1 cellular context compared by ENCODE assay signal in the genomic region with DNA sequence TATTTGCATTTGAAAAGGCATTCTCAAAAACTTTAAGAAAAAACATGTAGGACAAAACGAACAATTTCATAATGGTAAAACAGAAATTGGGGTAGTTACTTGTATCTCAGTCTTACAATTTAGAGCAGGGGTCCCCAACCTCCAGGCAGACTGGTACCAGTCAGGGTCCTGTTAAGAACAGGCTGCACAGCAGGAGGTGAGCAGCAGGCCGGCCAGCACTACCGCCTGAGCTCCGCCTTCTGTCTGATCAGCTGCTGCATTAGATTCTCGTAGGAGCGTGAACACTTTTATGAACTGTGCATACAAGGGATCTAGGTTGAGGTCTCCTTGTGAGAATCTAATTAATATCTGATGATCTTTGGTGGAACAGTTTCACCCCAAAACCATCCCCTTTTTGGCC.
TF ChIP-seq lines count a peak whose summit lies in the region.

No MANE protein-coding gene starts in this region.

TF ChIP-seq in WTC11, 78 proteins besides CTCF, POLR2A, EP300 and RAD21 (continued from another document):
- TF ChIP-seq KAT7 (CRISPR knock-in tag; IDR thresholded peaks at IDR 0.05; ENCODE audit: borderline replicate concordance) (no peak), ZNF416 (CRISPR knock-in tag; IDR thresholded peaks at IDR 0.05) (no peak), NR3C1 (CRISPR knock-in tag; conservative IDR thresholded peaks at IDR 0.05; ENCODE audit: low read depth) (no peak), SOX15 (CRISPR knock-in tag; IDR thresholded peaks at IDR 0.05) (no peak), RORB (CRISPR knock-in tag; IDR thresholded peaks at IDR 0.05) (no peak)
- TF ChIP-seq, protein P1, sequence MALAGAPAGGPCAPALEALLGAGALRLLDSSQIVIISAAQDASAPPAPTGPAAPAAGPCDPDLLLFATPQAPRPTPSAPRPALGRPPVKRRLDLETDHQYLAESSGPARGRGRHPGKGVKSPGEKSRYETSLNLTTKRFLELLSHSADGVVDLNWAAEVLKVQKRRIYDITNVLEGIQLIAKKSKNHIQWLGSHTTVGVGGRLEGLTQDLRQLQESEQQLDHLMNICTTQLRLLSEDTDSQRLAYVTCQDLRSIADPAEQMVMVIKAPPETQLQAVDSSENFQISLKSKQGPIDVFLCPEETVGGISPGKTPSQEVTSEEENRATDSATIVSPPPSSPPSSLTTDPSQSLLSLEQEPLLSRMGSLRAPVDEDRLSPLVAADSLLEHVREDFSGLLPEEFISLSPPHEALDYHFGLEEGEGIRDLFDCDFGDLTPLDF (CRISPR knock-in tag; IDR thresholded peaks at IDR 0.05): no peak
- TF ChIP-seq, protein P2, sequence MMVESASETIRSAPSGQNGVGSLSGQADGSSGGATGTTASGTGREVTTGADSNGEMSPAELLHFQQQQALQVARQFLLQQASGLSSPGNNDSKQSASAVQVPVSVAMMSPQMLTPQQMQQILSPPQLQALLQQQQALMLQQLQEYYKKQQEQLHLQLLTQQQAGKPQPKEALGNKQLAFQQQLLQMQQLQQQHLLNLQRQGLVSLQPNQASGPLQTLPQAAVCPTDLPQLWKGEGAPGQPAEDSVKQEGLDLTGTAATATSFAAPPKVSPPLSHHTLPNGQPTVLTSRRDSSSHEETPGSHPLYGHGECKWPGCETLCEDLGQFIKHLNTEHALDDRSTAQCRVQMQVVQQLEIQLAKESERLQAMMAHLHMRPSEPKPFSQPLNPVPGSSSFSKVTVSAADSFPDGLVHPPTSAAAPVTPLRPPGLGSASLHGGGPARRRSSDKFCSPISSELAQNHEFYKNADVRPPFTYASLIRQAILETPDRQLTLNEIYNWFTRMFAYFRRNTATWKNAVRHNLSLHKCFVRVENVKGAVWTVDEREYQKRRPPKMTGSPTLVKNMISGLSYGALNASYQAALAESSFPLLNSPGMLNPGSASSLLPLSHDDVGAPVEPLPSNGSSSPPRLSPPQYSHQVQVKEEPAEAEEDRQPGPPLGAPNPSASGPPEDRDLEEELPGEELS (CRISPR knock-in tag; IDR thresholded peaks at IDR 0.05): no peak
- TF ChIP-seq, protein P3, sequence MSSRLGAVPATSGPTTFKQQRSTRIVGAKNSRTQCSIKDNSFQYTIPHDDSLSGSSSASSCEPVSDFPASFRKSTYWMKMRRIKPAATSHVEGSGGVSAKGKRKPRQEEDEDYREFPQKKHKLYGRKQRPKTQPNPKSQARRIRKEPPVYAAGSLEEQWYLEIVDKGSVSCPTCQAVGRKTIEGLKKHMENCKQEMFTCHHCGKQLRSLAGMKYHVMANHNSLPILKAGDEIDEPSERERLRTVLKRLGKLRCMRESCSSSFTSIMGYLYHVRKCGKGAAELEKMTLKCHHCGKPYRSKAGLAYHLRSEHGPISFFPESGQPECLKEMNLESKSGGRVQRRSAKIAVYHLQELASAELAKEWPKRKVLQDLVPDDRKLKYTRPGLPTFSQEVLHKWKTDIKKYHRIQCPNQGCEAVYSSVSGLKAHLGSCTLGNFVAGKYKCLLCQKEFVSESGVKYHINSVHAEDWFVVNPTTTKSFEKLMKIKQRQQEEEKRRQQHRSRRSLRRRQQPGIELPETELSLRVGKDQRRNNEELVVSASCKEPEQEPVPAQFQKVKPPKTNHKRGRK (CRISPR knock-in tag; IDR thresholded peaks at IDR 0.05; ENCODE audit: borderline replicate concordance): no peak
- TF ChIP-seq, protein P4, sequence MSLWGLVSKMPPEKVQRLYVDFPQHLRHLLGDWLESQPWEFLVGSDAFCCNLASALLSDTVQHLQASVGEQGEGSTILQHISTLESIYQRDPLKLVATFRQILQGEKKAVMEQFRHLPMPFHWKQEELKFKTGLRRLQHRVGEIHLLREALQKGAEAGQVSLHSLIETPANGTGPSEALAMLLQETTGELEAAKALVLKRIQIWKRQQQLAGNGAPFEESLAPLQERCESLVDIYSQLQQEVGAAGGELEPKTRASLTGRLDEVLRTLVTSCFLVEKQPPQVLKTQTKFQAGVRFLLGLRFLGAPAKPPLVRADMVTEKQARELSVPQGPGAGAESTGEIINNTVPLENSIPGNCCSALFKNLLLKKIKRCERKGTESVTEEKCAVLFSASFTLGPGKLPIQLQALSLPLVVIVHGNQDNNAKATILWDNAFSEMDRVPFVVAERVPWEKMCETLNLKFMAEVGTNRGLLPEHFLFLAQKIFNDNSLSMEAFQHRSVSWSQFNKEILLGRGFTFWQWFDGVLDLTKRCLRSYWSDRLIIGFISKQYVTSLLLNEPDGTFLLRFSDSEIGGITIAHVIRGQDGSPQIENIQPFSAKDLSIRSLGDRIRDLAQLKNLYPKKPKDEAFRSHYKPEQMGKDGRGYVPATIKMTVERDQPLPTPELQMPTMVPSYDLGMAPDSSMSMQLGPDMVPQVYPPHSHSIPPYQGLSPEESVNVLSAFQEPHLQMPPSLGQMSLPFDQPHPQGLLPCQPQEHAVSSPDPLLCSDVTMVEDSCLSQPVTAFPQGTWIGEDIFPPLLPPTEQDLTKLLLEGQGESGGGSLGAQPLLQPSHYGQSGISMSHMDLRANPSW (CRISPR knock-in tag; conservative IDR thresholded peaks at IDR 0.05; ENCODE audit: low read depth): no peak
